Comparison of ENCODE assay signal across 9 cellular contexts in genomic region chr3:122974764-122975162, GRCh38. TPM values are rescaled to one million over a fixed set of nuclear protein-coding genes. Genes with fewer than 3 reads are reported as not detected.
DNase-seq lines count a peak whose midpoint lies in the region; ATAC-seq, FAIRE-seq and TF ChIP-seq lines count a peak whose summit lies in the region.
"Had no signal": no experiment of that assay in that cellular context is flagged by ENCODE, and none has a peak within 500 bp of the region (broad histone marks: within the 10 kb centered on the region; RNA-seq: fewer than 3 reads in every experiment).

No MANE protein-coding gene starts in this region.

- no peak overlapping the region for H3K9ac ChIP-seq in GM23248

- no peaks in the 10 kb centered on the region for H3K79me2 ChIP-seq in GM23248 (ENCODE audit: insufficient read depth)

- ATAC-seq in pancreas (peak in 3 of 4 donors; percentile 46 to 61 (median 46)), GM18502 (IDR thresholded peaks at IDR 0.05; ENCODE audit: poor library complexity, unreplicated experiment) (no peak), GM21717 (IDR thresholded peaks at IDR 0.05; ENCODE audit: unreplicated experiment) (no peak)
- ATAC-seq in CD4-positive, alpha-beta T cell (ENCODE audit: poor library complexity), result no peak

- H3K27ac ChIP-seq in GM23248 (no peak overlapping the region), pancreas (no peak overlapping the region), prostate gland (peak overlapping the region in 1 of 2 donors; percentile 19)
- H3K27ac ChIP-seq in CD4-positive, alpha-beta T cell (ENCODE audit: low read depth, low read length), result no peak overlapping the region

- no peaks in the 10 kb centered on the region for H3K27me3 Mint-ChIP-seq in CD4-positive, alpha-beta T cell

- H3K9me3 ChIP-seq in GM23248 (ENCODE audit: low read depth) (no peaks in the 10 kb centered on the region), pancreas (no peaks in the 10 kb centered on the region), prostate gland (no peaks in the 10 kb centered on the region)
- H3K9me3 ChIP-seq in CD4-positive, alpha-beta T cell (ENCODE audit: control insufficient read depth, low read length), result no peaks in the 10 kb centered on the region

- no peaks in the 10 kb centered on the region for H4K20me1 ChIP-seq in GM23248 (ENCODE audit: insufficient read depth)

- intact Hi-C loops in pancreas (cut with DNase I), result no loop called here
- intact Hi-C loops in CD4-positive, alpha-beta T cell (cut with DNase I, micrococcal nuclease), result no loop called here
- intact Hi-C loops in prostate gland (cut with DNase I), result no loop called here

- peaks cover 34% of the 10 kb centered on the region for H3K27me3 ChIP-seq in GM23248 (replicated peaks; ENCODE audit: insufficient read depth)
- no peaks in the 10 kb centered on the region for H3K27me3 ChIP-seq in pancreas
- H3K27me3 ChIP-seq in CD4-positive, alpha-beta T cell (ENCODE audit: control insufficient read depth, insufficient read depth, low read length), result no peaks in the 10 kb centered on the region
- no peaks in the 10 kb centered on the region for H3K27me3 ChIP-seq in prostate gland (replicated peaks; ENCODE audit: insufficient read depth)

- H3K36me3 Mint-ChIP-seq in CD4-positive, alpha-beta T cell (ENCODE audit: low read depth), result no peaks in the 10 kb centered on the region

- H2AFZ ChIP-seq in GM23248, result no peak overlapping the region

- H3K4me3 ChIP-seq in GM23248, result no peak overlapping the region
- H3K4me3 ChIP-seq in fibroblast of pulmonary artery (replicated peaks; ENCODE audit: low read depth, low read length), result no peak overlapping the region
- no peak overlapping the region for H3K4me3 ChIP-seq in pancreas
- no peak overlapping the region for H3K4me3 ChIP-seq in prostate gland

- H3K4me1 ChIP-seq in GM23248 (ENCODE audit: insufficient read depth) (peaks cover 29% of the 10 kb centered on the region), pancreas (no peaks in the 10 kb centered on the region), prostate gland (replicated peaks) (peaks cover 12% of the 10 kb centered on the region)

- DNase-seq in GM23248 (peak; percentile 49), RPMI7951 (ENCODE audit: low read depth) (peak; percentile 58), fibroblast of pulmonary artery (ENCODE audit: low read depth) (peak; percentile 63), pancreas (no peak), prostate gland (ENCODE audit: low spot score) (no peak)
- DNase-seq in CD4-positive, alpha-beta T cell, result no peak

- POLR2A ChIA-PET in CD4-positive, alpha-beta T cell (lab: Charles Lee), result no interaction called here

- peak overlapping the region; percentile 30 for H3K4me2 ChIP-seq in GM23248 (ENCODE audit: unreplicated experiment)

- H3K4me1 Mint-ChIP-seq in CD4-positive, alpha-beta T cell (ENCODE audit: low read depth), result peaks cover 15% of the 10 kb centered on the region

- H3K36me3 ChIP-seq in GM23248 (ENCODE audit: low read depth), result no peaks in the 10 kb centered on the region
- H3K36me3 ChIP-seq in pancreas, result no peaks in the 10 kb centered on the region
- no peaks in the 10 kb centered on the region for H3K36me3 ChIP-seq in prostate gland

- no peak overlapping the region for H3K27ac Mint-ChIP-seq in CD4-positive, alpha-beta T cell

- CTCF ChIA-PET in CD4-positive, alpha-beta T cell (lab: Charles Lee), result no interaction called here

- no peak for FAIRE-seq in pancreas (lab: Jason Lieb, UNC)
- FAIRE-seq: keratinocyte had no signal

- in situ Hi-C loops in GM23248 (cut with MboI), result no loop called here

- no peaks in the 10 kb centered on the region for H3K9me3 Mint-ChIP-seq in CD4-positive, alpha-beta T cell

- H3K9me2 ChIP-seq in GM23248 (ENCODE audit: insufficient read depth), result no peaks in the 10 kb centered on the region

- no peak for TF ChIP-seq CTCF in fibroblast of pulmonary artery (IDR thresholded peaks at IDR 0.05; ENCODE audit: low read length, missing control alignments)
- TF ChIP-seq CTCF in pancreas (IDR thresholded peaks at IDR 0.05), result no peak
- TF ChIP-seq CTCF in CD4-positive, alpha-beta T cell (IDR thresholded peaks at IDR 0.05), result no peak
- TF ChIP-seq CTCF in prostate gland (IDR thresholded peaks at IDR 0.05), result no peak

- TF ChIP-seq POLR2A in prostate gland (IDR thresholded peaks at IDR 0.05), result no peak

- H3F3A ChIP-seq in GM23248 (ENCODE audit: insufficient read depth), result no peaks in the 10 kb centered on the region

- 60 to 69% methylated on average over 2 of the region's 2 CpGs for WGBS in GM23248 (ENCODE audit: low coverage in 1 of 2, low lambda C conversion rate in 2 of 2, missing lambda C conversion rate in 2 of 2), 2 experiments
- 62 to 71% methylated on average over 2 of the region's 2 CpGs for WGBS in pancreas, 2 donors
- 15% methylated on average over 2 of the region's 2 CpGs for WGBS in prostate gland

- H3K4me3 Mint-ChIP-seq in CD4-positive, alpha-beta T cell, result no peak overlapping the region

RNA-seq across cellular contexts. Expression of gene SEMA5B, which starts 52.8 kb away (rescaled TPM):
- total RNA-seq in GM23248 (2014; rRNA removed; shearing (Covaris generic)), result not detected in 2 replicates
- polyA plus RNA-seq in GM23248 (2016; fragmentation: Nextera tagmentation; extraction: Ambion mirVana) (not detected in 2 replicates), pancreas (10 to 100 TPM in 1 of 2 donors, 1 to 10 TPM in 1; 3.5 to 11.0 TPM)
- total RNA-seq in RPMI7951 (2014; rRNA removed; shearing (Covaris generic)), result not detected in 2 replicates
- total RNA-seq in pancreas (1 to 10 TPM in 2 of 6 donors, under 1 TPM in 4; 0.52 to 2.7 (median 0.84) TPM), prostate gland (1 to 10 TPM in 1 of 2 donors, under 1 TPM in 1; 0.09 to 2.9 TPM)
- under 1 TPM in 1 of 2 experiments, not detected in 1; 0.22 TPM for total RNA-seq in CD4-positive, alpha-beta T cell

Comparison
In these comparisons a context has a peak if more than half of its experiments do, and no peak if none do; other contexts are left out.
1. DNase-seq: peak in GM23248 (single experiment), RPMI7951 (single experiment) and fibroblast of pulmonary artery (single experiment); none in pancreas (0 of 6), CD4-positive, alpha-beta T cell (0 of 10) and prostate gland (single experiment).
2. ATAC-seq: peak in pancreas (3 of 4); none in GM18502 (single experiment), CD4-positive, alpha-beta T cell (single experiment) and GM21717 (single experiment).